ENCODE assay signal across 24 cellular contexts in genomic region chr2:71148506-71149063, GRCh38.
"Had no signal": no experiment of that assay in that cellular context is flagged by ENCODE, and none has a peak within 500 bp of the region (broad histone marks: within the 10 kb centered on the region; RNA-seq: fewer than 3 reads in every experiment).

No MANE protein-coding gene starts in this region.

- ATAC-seq: gastroesophageal sphincter; left lobe of liver; mucosa of descending colon; natural killer cell treated with Interleukin-12 subunit alpha and Interleukin-12 subunit beta and Interleukin-15 and Interleukin-18, amount 100 ng/mL, for 72 hours had no signal

- H3K9me3 ChIP-seq: breast epithelium, colonic mucosa, gastroesophageal sphincter, mucosa of descending colon, sigmoid colon, suprapubic skin, tibial nerve had no signal

- H3K4me1 Mint-ChIP-seq: activated naive CD4-positive, alpha-beta T cell treated with anti-CD3 and anti-CD28 coated beads, Interleukin-2, amount 10 ng/mL, durations not matched to agents 7 days and 5 days had no signal

- H3K27me3 ChIP-seq: breast epithelium, colonic mucosa, gastroesophageal sphincter, sigmoid colon, suprapubic skin, tibial nerve had no signal

- DNase-seq: activated CD4-positive, alpha-beta T cell treated with anti-CD3 and anti-CD28 coated beads for 4 hours; activated CD4-positive, alpha-beta T cell treated with anti-CD3 and anti-CD28 coated beads, Interleukin-2, amount 50 U/mL, for 48 hours; activated CD4-positive, CD25-positive, alpha-beta regulatory T cell; activated CD8-positive, alpha-beta memory T cell treated with anti-CD3 and anti-CD28 coated beads for 24 hours; activated gamma-delta T cell; activated naive CD4-positive, alpha-beta T cell treated with anti-CD3 and anti-CD28 coated beads, Interleukin-2, amount 10 ng/mL, durations not matched to agents 7 days and 5 days; cerebellar nuclear complex; colonic mucosa; effector CD8-positive, alpha-beta T cell; erythroblast; mucosa of descending colon; posterior cingulate gyrus; sigmoid colon; small intestine; stimulated activated naive CD4-positive, alpha-beta T cell; T-helper 1 cell had no signal

- H3K4me3 ChIP-seq: breast epithelium, colonic mucosa, gastroesophageal sphincter, lung, mucosa of descending colon, sigmoid colon, suprapubic skin, tibial nerve had no signal

- H3K9me3 Mint-ChIP-seq: activated naive CD4-positive, alpha-beta T cell treated with anti-CD3 and anti-CD28 coated beads, Interleukin-2, amount 10 ng/mL, durations not matched to agents 7 days and 5 days; natural killer cell treated with Interleukin-12 subunit alpha and Interleukin-12 subunit beta and Interleukin-15 and Interleukin-18, amount 100 ng/mL, for 72 hours; T-helper 2 cell treated with Interferon-gamma antibody and Interleukin-4, amounts not matched to agents 5 μg/mL and 100 μg/mL, for 36 hours had no signal

- H3K27ac Mint-ChIP-seq: activated naive CD4-positive, alpha-beta T cell treated with anti-CD3 and anti-CD28 coated beads, Interleukin-2, amount 10 ng/mL, durations not matched to agents 7 days and 5 days; natural killer cell treated with Interleukin-12 subunit alpha and Interleukin-12 subunit beta and Interleukin-15 and Interleukin-18, amount 100 ng/mL, for 72 hours; T-helper 2 cell treated with Interferon-gamma antibody and Interleukin-4, amounts not matched to agents 5 μg/mL and 100 μg/mL, for 36 hours had no signal

- H3K27ac ChIP-seq: breast epithelium, colonic mucosa, gastroesophageal sphincter, sigmoid colon, suprapubic skin, tibial nerve had no signal

- H3K4me1 ChIP-seq: breast epithelium, colonic mucosa, gastroesophageal sphincter, suprapubic skin, tibial nerve had no signal

- H3K4me3 Mint-ChIP-seq: activated naive CD4-positive, alpha-beta T cell treated with anti-CD3 and anti-CD28 coated beads, Interleukin-2, amount 10 ng/mL, durations not matched to agents 7 days and 5 days; natural killer cell treated with Interleukin-12 subunit alpha and Interleukin-12 subunit beta and Interleukin-15 and Interleukin-18, amount 100 ng/mL, for 72 hours; T-helper 2 cell treated with Interferon-gamma antibody and Interleukin-4, amounts not matched to agents 5 μg/mL and 100 μg/mL, for 36 hours had no signal

- H3K27me3 Mint-ChIP-seq: activated naive CD4-positive, alpha-beta T cell treated with anti-CD3 and anti-CD28 coated beads, Interleukin-2, amount 10 ng/mL, durations not matched to agents 7 days and 5 days; natural killer cell treated with Interleukin-12 subunit alpha and Interleukin-12 subunit beta and Interleukin-15 and Interleukin-18, amount 100 ng/mL, for 72 hours had no signal
